In genomic region chr3:81132995-81133394, GRCh38 we compare ENCODE assay signal across 6 cellular contexts.
"Had no signal": no experiment of that assay in that cellular context is flagged by ENCODE, and none has a peak within 500 bp of the region (broad histone marks: within the 10 kb centered on the region; RNA-seq: fewer than 3 reads in every experiment).

No MANE protein-coding gene starts in this region.

- H3K4me3 ChIP-seq: K562 had no signal

- H3K27ac ChIP-seq: HL-60 had no signal

- ATAC-seq: HepG2, K562 had no signal

- DNase-seq: IMR-90, KBM-7, KG1 had no signal
